ENCODE assay signal across 25 cellular contexts in genomic region chr17:43013296-43013695, GRCh38. TPM values are rescaled to one million over a fixed set of nuclear protein-coding genes. Genes with fewer than 3 reads are reported as not detected.
DNase-seq lines count a peak whose midpoint lies in the region; ATAC-seq, FAIRE-seq and TF ChIP-seq lines count a peak whose summit lies in the region.
"Had no signal": no experiment of that assay in that cellular context is flagged by ENCODE, and none has a peak within 500 bp of the region (broad histone marks: within the 10 kb centered on the region; RNA-seq: fewer than 3 reads in every experiment).

No MANE protein-coding gene starts in this region.

- ATAC-seq in activated naive CD4-positive, alpha-beta T cell treated with anti-CD3 and anti-CD28 coated beads, Interleukin-2, amount 50 U/mL, for 72 hours = no peak
- no peak for ATAC-seq in HG03280 (IDR thresholded peaks at IDR 0.05; ENCODE audit: unreplicated experiment)
- ATAC-seq: activated CD8-positive, alpha-beta T cell treated with anti-CD3 and anti-CD28 coated beads, Interleukin-2, amount 10 ng/mL, durations not matched to agents 7 days and 5 days; foreskin keratinocyte; SK-N-SH treated with all-trans-retinoic acid at 6 μM for 48 hours had no signal

- no peak overlapping the region for H3K18ac ChIP-seq in H1 (ENCODE audit: extremely low read depth, low read length)

- peaks cover 8% of the 10 kb centered on the region in 2 experiments for H4K20me1 ChIP-seq in H1 (replicated peaks in 1 of 2; ENCODE audit: control insufficient read depth in 1 of 2, insufficient read depth in 2 of 2, low read length in 2 of 2)

- H3K4ac ChIP-seq in H1 (replicated peaks; ENCODE audit: insufficient read length, low read depth, low read length) = no peak overlapping the region

- no peak overlapping the region for H3K4me3 Mint-ChIP-seq in nephron progenitor cell
- H3K4me3 Mint-ChIP-seq: activated CD8-positive, alpha-beta T cell treated with anti-CD3 and anti-CD28 coated beads, Interleukin-2, amount 10 ng/mL, durations not matched to agents 7 days and 5 days had no signal

- H4K8ac ChIP-seq in H1 (ENCODE audit: extremely low read depth, insufficient read depth, low read length) = peak overlapping the region; percentile 80; the same call in 1 of the 2 replicates

- H3K27ac ChIP-seq in H1 (ENCODE audit: low read depth, low read length) (no peak overlapping the region), subcutaneous abdominal adipose tissue (ENCODE audit: low read depth, low read length) (peak overlapping the region; percentile 57)
- H3K27ac ChIP-seq in effector memory CD4-positive, alpha-beta T cell (ENCODE audit: insufficient read depth, low read length, poor library complexity, severe bottlenecking) = no peak overlapping the region
- H3K27ac ChIP-seq: 22Rv1, epithelial cell of prostate, foreskin keratinocyte had no signal

- H3K36me3 ChIP-seq in H1 (ENCODE audit: control insufficient read depth in 2 of 4, insufficient read depth in 4 of 4, low read length in 3 of 4) = peaks cover 6 to 27% (median 9%) of the 10 kb centered on the region in 4 experiments; a peak in 7 of 8 replicates
- H3K36me3 ChIP-seq in subcutaneous abdominal adipose tissue (ENCODE audit: control insufficient read depth in 5 of 5, insufficient read depth in 5 of 5, low read length in 5 of 5) = peaks cover 0 to 51% (median 48%) of the 10 kb centered on the region in 5 donors
- H3K36me3 ChIP-seq in effector memory CD4-positive, alpha-beta T cell (ENCODE audit: control insufficient read depth, insufficient read depth, low read length) = peaks cover 21% of the 10 kb centered on the region

- FAIRE-seq in H1 (lab: Jason Lieb, UNC) = no peak
- FAIRE-seq: keratinocyte had no signal

- H3K79me1 ChIP-seq in H1 (ENCODE audit: low read depth, low read length) = peaks cover 10% of the 10 kb centered on the region; the same call in 1 of the 2 replicates

- H3K27me3 ChIP-seq in H1 (replicated peaks in 1 of 4; ENCODE audit: control insufficient read depth in 3 of 4, extremely low read depth in 1 of 4, insufficient read depth in 3 of 4, low read length in 3 of 4) (no peaks in the 10 kb centered on the region), subcutaneous abdominal adipose tissue (ENCODE audit: control insufficient read depth in 5 of 5, insufficient read depth in 4 of 5, low read length in 5 of 5) (no peaks in the 10 kb centered on the region)
- no peaks in the 10 kb centered on the region for H3K27me3 ChIP-seq in effector memory CD4-positive, alpha-beta T cell (replicated peaks; ENCODE audit: control insufficient read depth, insufficient read depth, low read length, poor library complexity, severe bottlenecking)
- H3K27me3 ChIP-seq: foreskin keratinocyte had no signal

- TF ChIP-seq EP300 in H1 (IDR thresholded peaks at IDR 0.05; ENCODE audit: borderline replicate concordance in 1 of 2, low read depth in 2 of 2, low read length in 2 of 2) = no peak

- POLR2A ChIA-PET in H1 (lab: Charles Lee; ENCODE audit: partially characterized antibody) = interaction anchor here (0.9 to 7.5 kb wide), 10 partner anchors 8 to 335 kb away, joined by 3 to 104 read pairs (median 4); partner anchors contain the start of genes IFI35, RPL27 and VAT1

- H3K9ac ChIP-seq in H1 (replicated peaks in 1 of 4; ENCODE audit: extremely low read depth in 1 of 4, low read depth in 3 of 4, low read length in 3 of 4) = no peak overlapping the region
- H3K9ac ChIP-seq in subcutaneous abdominal adipose tissue (ENCODE audit: low read length in 5 of 5) = peak overlapping the region in 1 of 5 donors; percentile 16

- H4K91ac ChIP-seq in H1 (replicated peaks; ENCODE audit: insufficient read length, low read length) = no peak overlapping the region

- no peak overlapping the region for H2BK20ac ChIP-seq in H1 (ENCODE audit: low read length)

- TF ChIP-seq RAD21 in H1 (IDR thresholded peaks at IDR 0.05 in 1 of 2, conservative IDR thresholded peaks at IDR 0.05 in 1 of 2; ENCODE audit: low read depth in 2 of 2, low read length in 2 of 2) = no peak

- H3K9me3 ChIP-seq in H1 (ENCODE audit: insufficient read depth in 2 of 2, low read depth in 1 of 2, low read length in 1 of 2) (no peaks in the 10 kb centered on the region), subcutaneous abdominal adipose tissue (ENCODE audit: control insufficient read depth in 5 of 5, low read length in 5 of 5) (no peaks in the 10 kb centered on the region)
- no peaks in the 10 kb centered on the region for H3K9me3 ChIP-seq in effector memory CD4-positive, alpha-beta T cell (ENCODE audit: control insufficient read depth, low read length)

- H3K4me3 ChIP-seq in H1 (ENCODE audit: extremely low read depth in 1 of 4, insufficient read depth in 2 of 4, low read depth in 3 of 4, low read length in 4 of 4) (no peak overlapping the region), subcutaneous abdominal adipose tissue (ENCODE audit: low read depth in 1 of 5, low read length in 5 of 5) (no peak overlapping the region)
- no peak overlapping the region for H3K4me3 ChIP-seq in effector memory CD4-positive, alpha-beta T cell (ENCODE audit: insufficient read depth, low read depth, low read length, poor library complexity, severe bottlenecking)

- H2BK12ac ChIP-seq in H1 (ENCODE audit: low read depth, low read length) = 0 out of 2 replicates have a peak overlapping the region, but pooled peaks have one; percentile 27

- H3K4me2 ChIP-seq in H1 (ENCODE audit: insufficient read depth in 1 of 2, low read depth in 2 of 2, low read length in 2 of 2) = no peak overlapping the region

- 94% methylated on average over 8 of the region's 8 CpGs; no CpG with 5 or more reads in 1 of the 2 experiments for WGBS in H1 (ENCODE audit: extremely low coverage in 1 of 2, insufficient coverage in 1 of 2, insufficient read length in 1 of 2, insufficient replicate concordance in 2 of 2, low coverage in 1 of 2, low lambda C conversion rate in 2 of 2, missing lambda C conversion rate in 1 of 2), 2 experiments

- peaks cover 2% of the 10 kb centered on the region for H3K27me3 Mint-ChIP-seq in nephron progenitor cell (ENCODE audit: low read depth, poor library complexity)

- H3K36me3 Mint-ChIP-seq in activated naive CD4-positive, alpha-beta T cell treated with anti-CD3 and anti-CD28 coated beads, Interleukin-2, amount 50 U/mL, for 72 hours = peaks cover 0 to 12% of the 10 kb centered on the region in 2 donors
- peaks cover 13% of the 10 kb centered on the region for H3K36me3 Mint-ChIP-seq in nephron progenitor cell (ENCODE audit: low read depth)

- no peak for DNase-seq in activated naive CD4-positive, alpha-beta T cell treated with anti-CD3 and anti-CD28 coated beads, Interleukin-2, amount 50 U/mL, for 72 hours (ENCODE audit: low spot score in 2 of 2)
- DNase-seq in activated naive CD4-positive, alpha-beta T cell treated with anti-CD3 and anti-CD28 coated beads, Interleukin-2, amount 50 U/mL, for 16 hours = no peak
- DNase-seq in H1 (ENCODE audit: low read depth in 1 of 2, low spot score in 2 of 2) (no peak), nephron progenitor cell (no peak), NCI-H187 (lab: John Stamatoyannopoulos, UW) (no peak)
- DNase-seq in effector memory CD4-positive, alpha-beta T cell = no peak
- DNase-seq: activated CD4-positive, CD25-positive, alpha-beta regulatory T cell; activated CD8-positive, alpha-beta T cell treated with anti-CD3 and anti-CD28 coated beads, Interleukin-2, amount 10 ng/mL, durations not matched to agents 7 days and 5 days; activated naive CD4-positive, alpha-beta T cell; anterior cingulate cortex; caudate nucleus; dermis blood vessel endothelial cell; DMS79 treated with DMSO at 0.1 percent for 48 hours; foreskin keratinocyte; Kasumi-1; NCI-H1694 treated with DMSO at 0.1 percent for 48 hours; stimulated activated CD4-positive, alpha-beta T cell treated with anti-CD3 and anti-CD28 coated beads, Interleukin-1b, Interleukin-23, amount 100 ng/mL, for 48 hours; stimulated activated naive CD4-positive, alpha-beta T cell had no signal

- peak overlapping the region; percentile 51 to 75 for H3K27ac Mint-ChIP-seq in activated naive CD4-positive, alpha-beta T cell treated with anti-CD3 and anti-CD28 coated beads, Interleukin-2, amount 50 U/mL, for 72 hours
- H3K27ac Mint-ChIP-seq in nephron progenitor cell = peak overlapping the region; percentile 36
- H3K27ac Mint-ChIP-seq: activated CD8-positive, alpha-beta T cell treated with anti-CD3 and anti-CD28 coated beads, Interleukin-2, amount 10 ng/mL, durations not matched to agents 7 days and 5 days had no signal

- TF ChIP-seq CTCF in H1 (IDR thresholded peaks at IDR 0.05; ENCODE audit: control extremely low read depth in 1 of 3, insufficient read depth in 1 of 3, low read depth in 1 of 3, low read length in 3 of 3) (no peak), nephron progenitor cell (IDR thresholded peaks at IDR 0.05) (no peak)

- H3K4me1 Mint-ChIP-seq in nephron progenitor cell = peaks cover 50% of the 10 kb centered on the region

- H2AFZ ChIP-seq in H1 (ENCODE audit: low read length) = no peak overlapping the region

- no peak overlapping the region for H2AK5ac ChIP-seq in H1 (ENCODE audit: low read depth, low read length)

- TF ChIP-seq POLR2A in H1 (IDR thresholded peaks at IDR 0.05; ENCODE audit: control extremely low read depth in 1 of 2, low read depth in 2 of 2, low read length in 2 of 2) = no peak

- peak overlapping the region; percentile 78 for H2BK15ac ChIP-seq in H1 (ENCODE audit: low read length)

- H3K14ac ChIP-seq in H1 (ENCODE audit: insufficient read length) = no peak overlapping the region

- H3K23ac ChIP-seq in H1 (ENCODE audit: insufficient read length) = no peak overlapping the region

- H3K4me1 ChIP-seq in H1 (replicated peaks in 1 of 4; ENCODE audit: control insufficient read depth in 3 of 4, insufficient read depth in 4 of 4, low read length in 3 of 4) (peaks cover 2 to 9% (median 4%) of the 10 kb centered on the region in 4 experiments; a peak in 6 of 7 replicates), subcutaneous abdominal adipose tissue (ENCODE audit: control insufficient read depth in 5 of 5, insufficient read depth in 5 of 5, low read length in 5 of 5) (peaks cover 23 to 71% (median 52%) of the 10 kb centered on the region in 5 donors)
- H3K4me1 ChIP-seq in effector memory CD4-positive, alpha-beta T cell (ENCODE audit: control insufficient read depth, insufficient read depth, low read length, poor library complexity, severe bottlenecking) = no peaks in the 10 kb centered on the region
- H3K4me1 ChIP-seq: foreskin keratinocyte had no signal

- H2BK120ac ChIP-seq in H1 (replicated peaks; ENCODE audit: low read depth, low read length) = no peak overlapping the region

- no peak overlapping the region for H4K5ac ChIP-seq in H1 (ENCODE audit: insufficient read length, low read depth, low read length)

- peaks cover 0 to 6% of the 10 kb centered on the region in 2 experiments; a peak in 1 of 4 replicates for H3K79me2 ChIP-seq in H1 (ENCODE audit: control insufficient read depth in 1 of 2, insufficient read depth in 2 of 2, low read length in 2 of 2)

- CTCF ChIA-PET in H1 (lab: Charles Lee; ENCODE audit: partially characterized antibody) = interaction anchor here (0.6 to 1.2 kb wide), 3 partner anchors 10 to 159 kb away, joined by 3 to 5 read pairs (median 3); partner anchors contain the start of gene RPL27

- no peaks in the 10 kb centered on the region for H3K9me3 Mint-ChIP-seq in activated naive CD4-positive, alpha-beta T cell treated with anti-CD3 and anti-CD28 coated beads, Interleukin-2, amount 50 U/mL, for 72 hours
- H3K9me3 Mint-ChIP-seq in nephron progenitor cell = no peaks in the 10 kb centered on the region

- peak overlapping the region; percentile 44; the same call in 1 of the 2 replicates for H2BK5ac ChIP-seq in H1 (ENCODE audit: low read depth, low read length)

- no peaks in the 10 kb centered on the region; the same call in 1 of the 2 replicates for H3K23me2 ChIP-seq in H1 (ENCODE audit: low read depth, low read length)

- H3K56ac ChIP-seq in H1 (replicated peaks; ENCODE audit: insufficient read length, low read depth, low read length) = no peak overlapping the region

RNA-seq across cellular contexts. Expression of gene IFI35, which starts 6.7 kb away (rescaled TPM):
- 10 to 100 TPM; 33.3 to 62.3 TPM for total RNA-seq in activated naive CD4-positive, alpha-beta T cell treated with anti-CD3 and anti-CD28 coated beads, Interleukin-2, amount 50 U/mL, for 72 hours
- total RNA-seq in H1 (2021; fragmentation: NEBNext Ultra II Directional; extraction: Animal tissue kit (Norgen Biotek cat#: 25700)) = 2.0 and 2.5 TPM in 2 replicates
- polyA plus RNA-seq in H1 (2011; rRNA removed) = 4.7 and 4.9 TPM in 2 replicates
- polyA plus RNA-seq in H1 (2011; cell fraction: cytosol; rRNA removed) = 4.8 TPM
- polyA plus RNA-seq in H1 (2011; cell fraction: nucleus; rRNA removed) = 3.7 TPM
- polyA plus RNA-seq in H1 (2012, experiment 1 of 2) = 2.5 to 5.1 TPM (median 4.2 TPM) in 4 replicates
- 3.8 TPM for polyA plus RNA-seq in H1 (2012, experiment 2 of 2)
- polyA plus RNA-seq in H1 (2013, experiment 1 of 2) = 0.77 TPM
- polyA plus RNA-seq in H1 (2013, experiment 2 of 2) = 0.66 TPM
- polyA minus RNA-seq in H1 (2011; rRNA and poly(A)+ RNA removed) = 2.1 and 3.5 TPM in 2 replicates
- polyA minus RNA-seq in H1 (2011; cell fraction: cytosol; rRNA and poly(A)+ RNA removed) = 3.4 TPM
- 2.2 TPM for polyA minus RNA-seq in H1 (2011; cell fraction: nucleus; rRNA and poly(A)+ RNA removed)

RNA-seq across cellular contexts. Expression of gene VAT1, which starts 8.9 kb away (rescaled TPM):
- 10 to 100 TPM; 28.3 to 35.7 TPM for total RNA-seq in activated naive CD4-positive, alpha-beta T cell treated with anti-CD3 and anti-CD28 coated beads, Interleukin-2, amount 50 U/mL, for 72 hours
- total RNA-seq in H1 (2021; fragmentation: NEBNext Ultra II Directional; extraction: Animal tissue kit (Norgen Biotek cat#: 25700)) = 281 and 295 TPM in 2 replicates
- polyA plus RNA-seq in H1 (2011; rRNA removed) = 200 and 269 TPM in 2 replicates
- 246 TPM for polyA plus RNA-seq in H1 (2011; cell fraction: cytosol; rRNA removed)
- polyA plus RNA-seq in H1 (2011; cell fraction: nucleus; rRNA removed) = 211 TPM
- polyA plus RNA-seq in H1 (2012, experiment 1 of 2) = 312 to 485 TPM (median 385 TPM) in 4 replicates
- 284 TPM for polyA plus RNA-seq in H1 (2012, experiment 2 of 2)
- 209 TPM for polyA plus RNA-seq in H1 (2013, experiment 1 of 2)
- 231 TPM for polyA plus RNA-seq in H1 (2013, experiment 2 of 2)
- 360 and 517 TPM in 2 replicates for polyA minus RNA-seq in H1 (2011; rRNA and poly(A)+ RNA removed)
- polyA minus RNA-seq in H1 (2011; cell fraction: cytosol; rRNA and poly(A)+ RNA removed) = 175 TPM
- 93.2 TPM for polyA minus RNA-seq in H1 (2011; cell fraction: nucleus; rRNA and poly(A)+ RNA removed)

RNA-seq across cellular contexts. Expression of gene RND2, which starts 11.7 kb away (rescaled TPM):
- total RNA-seq in activated naive CD4-positive, alpha-beta T cell treated with anti-CD3 and anti-CD28 coated beads, Interleukin-2, amount 50 U/mL, for 72 hours = not detected
- 51.3 and 56.8 TPM in 2 replicates for total RNA-seq in H1 (2021; fragmentation: NEBNext Ultra II Directional; extraction: Animal tissue kit (Norgen Biotek cat#: 25700))
- 61.4 and 76.2 TPM in 2 replicates for polyA plus RNA-seq in H1 (2011; rRNA removed)
- polyA plus RNA-seq in H1 (2011; cell fraction: cytosol; rRNA removed) = 77.8 TPM
- polyA plus RNA-seq in H1 (2011; cell fraction: nucleus; rRNA removed) = 48.9 TPM
- polyA plus RNA-seq in H1 (2012, experiment 1 of 2) = 48.4 to 68.0 TPM (median 59.0 TPM) in 4 replicates
- polyA plus RNA-seq in H1 (2012, experiment 2 of 2) = 60.7 TPM
- 22.6 TPM for polyA plus RNA-seq in H1 (2013, experiment 1 of 2)
- 21.5 TPM for polyA plus RNA-seq in H1 (2013, experiment 2 of 2)
- polyA minus RNA-seq in H1 (2011; rRNA and poly(A)+ RNA removed) = 38.7 and 39.0 TPM in 2 replicates
- polyA minus RNA-seq in H1 (2011; cell fraction: cytosol; rRNA and poly(A)+ RNA removed) = 17.8 TPM
- polyA minus RNA-seq in H1 (2011; cell fraction: nucleus; rRNA and poly(A)+ RNA removed) = 15.3 TPM
- total RNA-seq: activated CD8-positive, alpha-beta T cell treated with anti-CD3 and anti-CD28 coated beads, Interleukin-2, amount 10 ng/mL, durations not matched to agents 7 days and 5 days; RPMI7951 had no signal

RNA-seq across cellular contexts. Expression of gene RPL27, which starts 15.1 kb away (rescaled TPM):
- 1,000 to 10,000 TPM; 1,275 to 1,425 TPM for total RNA-seq in activated naive CD4-positive, alpha-beta T cell treated with anti-CD3 and anti-CD28 coated beads, Interleukin-2, amount 50 U/mL, for 72 hours
- 1,415 and 1,425 TPM in 2 replicates for total RNA-seq in H1 (2021; fragmentation: NEBNext Ultra II Directional; extraction: Animal tissue kit (Norgen Biotek cat#: 25700))
- 3,779 and 3,900 TPM in 2 replicates for polyA plus RNA-seq in H1 (2011; rRNA removed)
- 3,674 TPM for polyA plus RNA-seq in H1 (2011; cell fraction: cytosol; rRNA removed)
- polyA plus RNA-seq in H1 (2011; cell fraction: nucleus; rRNA removed) = 1,465 TPM
- polyA plus RNA-seq in H1 (2012, experiment 1 of 2) = 1,928 to 4,480 TPM (median 4,033 TPM) in 4 replicates
- 7,082 TPM for polyA plus RNA-seq in H1 (2012, experiment 2 of 2)
- 5,965 TPM for polyA plus RNA-seq in H1 (2013, experiment 1 of 2)
- 5,738 TPM for polyA plus RNA-seq in H1 (2013, experiment 2 of 2)
- polyA minus RNA-seq in H1 (2011; rRNA and poly(A)+ RNA removed) = 639 and 673 TPM in 2 replicates
- polyA minus RNA-seq in H1 (2011; cell fraction: cytosol; rRNA and poly(A)+ RNA removed) = 757 TPM
- 1,343 TPM for polyA minus RNA-seq in H1 (2011; cell fraction: nucleus; rRNA and poly(A)+ RNA removed)

RNA-seq across cellular contexts. Expression of gene RUNDC1, which starts 32.9 kb away (rescaled TPM):
- total RNA-seq in activated naive CD4-positive, alpha-beta T cell treated with anti-CD3 and anti-CD28 coated beads, Interleukin-2, amount 50 U/mL, for 72 hours = 10 to 100 TPM; 10.7 to 15.2 TPM
- total RNA-seq in H1 (2021; fragmentation: NEBNext Ultra II Directional; extraction: Animal tissue kit (Norgen Biotek cat#: 25700)) = 10.7 and 11.9 TPM in 2 replicates
- polyA plus RNA-seq in H1 (2011; rRNA removed) = 7.9 and 9.4 TPM in 2 replicates
- 8.5 TPM for polyA plus RNA-seq in H1 (2011; cell fraction: cytosol; rRNA removed)
- 8.2 TPM for polyA plus RNA-seq in H1 (2011; cell fraction: nucleus; rRNA removed)
- 9.5 to 9.8 TPM (median 9.7 TPM) in 4 replicates for polyA plus RNA-seq in H1 (2012, experiment 1 of 2)
- polyA plus RNA-seq in H1 (2012, experiment 2 of 2) = 5.9 TPM
- 7.2 TPM for polyA plus RNA-seq in H1 (2013, experiment 1 of 2)
- 7.8 TPM for polyA plus RNA-seq in H1 (2013, experiment 2 of 2)
- 16.5 and 17.5 TPM in 2 replicates for polyA minus RNA-seq in H1 (2011; rRNA and poly(A)+ RNA removed)
- 7.4 TPM for polyA minus RNA-seq in H1 (2011; cell fraction: cytosol; rRNA and poly(A)+ RNA removed)
- 9.1 TPM for polyA minus RNA-seq in H1 (2011; cell fraction: nucleus; rRNA and poly(A)+ RNA removed)

Comparison
In these comparisons a context has a peak if more than half of its experiments do, and no peak if none do; other contexts are left out.
1. RNA of gene RND2, which starts 11.7 kb away (total RNA-seq): 51.3 to 56.8 TPM in H1; not detected in activated naive CD4-positive, alpha-beta T cell treated with anti-CD3 and anti-CD28 coated beads, Interleukin-2, amount 50 U/mL, for 72 hours; every median in the first group is over 10 times any median in the second.